1 cellular context compared by ENCODE assay signal in genomic region chr22:35617137-35617755, GRCh38.
TF ChIP-seq lines count a peak whose summit lies in the region.

MB (minus strand) TSS chr22:35617329; CDS start chr22:35617257, 72 bp downstream.

TF ChIP-seq in HepG2, 621 proteins besides CTCF, POLR2A, EP300 and RAD21 (continued from another document):
- TF ChIP-seq USF2 (IDR thresholded peaks at IDR 0.05; ENCODE audit: low read depth, low read length) (no peak), USF2 (CRISPR knock-in tag; IDR thresholded peaks at IDR 0.05; ENCODE audit: borderline replicate concordance) (no peak), PAX8 (CRISPR knock-in tag; IDR thresholded peaks at IDR 0.05; ENCODE audit: borderline replicate concordance) (no peak), BHLHE40 (IDR thresholded peaks at IDR 0.05; ENCODE audit: low read length) (no peak), ZMAT3 (CRISPR knock-in tag; conservative IDR thresholded peaks at IDR 0.05) (no peak), CCDC6 (CRISPR knock-in tag; IDR thresholded peaks at IDR 0.05) (no peak), ZNF225 (CRISPR knock-in tag; IDR thresholded peaks at IDR 0.05) (no peak), SP140L (CRISPR knock-in tag; IDR thresholded peaks at IDR 0.05; ENCODE audit: borderline replicate concordance) (no peak), ZNF768 (CRISPR knock-in tag; IDR thresholded peaks at IDR 0.05) (no peak)
TF ChIP-seq in HepG2: peak in this region for 0.
